ENCODE assay signal across 9 cellular contexts in the genomic region with DNA sequence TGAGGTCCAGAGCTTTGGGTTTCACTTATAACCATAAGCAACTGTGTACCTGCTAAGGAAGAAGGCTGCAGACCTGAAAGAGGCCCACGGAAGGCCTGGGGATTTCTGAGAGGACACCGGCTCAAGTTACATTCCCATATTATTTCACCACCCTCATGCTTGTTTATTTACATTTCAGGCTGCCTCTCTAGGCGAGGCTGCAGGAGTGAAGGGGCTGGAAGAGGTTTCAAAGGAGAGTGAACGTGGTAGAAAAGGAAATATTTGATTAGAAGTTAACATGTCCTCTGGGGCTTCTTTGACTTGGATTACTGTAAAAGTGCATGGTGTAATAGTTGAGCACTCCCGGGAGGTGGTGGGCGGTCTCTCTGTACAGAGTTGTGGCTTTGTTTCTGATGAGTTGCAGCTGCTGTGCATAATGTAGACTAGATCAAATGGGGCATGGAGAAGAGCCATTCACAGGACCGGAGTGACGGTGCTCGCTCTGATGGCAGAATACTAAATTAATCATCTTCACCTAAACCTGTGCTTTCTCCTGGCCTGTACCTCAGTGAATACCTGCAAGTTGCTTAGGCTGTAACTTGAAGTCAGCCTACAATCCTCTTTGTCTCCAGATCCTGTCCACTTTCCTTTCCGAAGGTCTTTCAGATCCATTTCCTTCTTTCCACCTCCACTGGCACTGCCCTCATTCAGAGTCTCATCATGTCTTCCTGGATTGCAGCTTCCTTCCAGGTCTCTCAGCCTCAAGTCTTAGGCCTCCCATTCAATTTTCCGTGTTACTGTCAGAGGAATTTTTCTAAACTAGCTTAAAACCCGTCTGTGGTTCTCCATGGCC. TPM values are rescaled to one million over a fixed set of nuclear protein-coding genes. Genes with fewer than 3 reads are reported as not detected.
A peak's percentile ranks its signal among the peaks of the same experiment; 100 is the strongest.
DNase-seq lines count a peak whose midpoint lies in the region; ATAC-seq and TF ChIP-seq lines count a peak whose summit lies in the region.
"Had no signal": no experiment of that assay in that cellular context is flagged by ENCODE, and none has a peak within 500 bp of the region (broad histone marks: within the 10 kb centered on the region; RNA-seq: fewer than 3 reads in every experiment).

No MANE protein-coding gene starts in this region.

- H3K36me3 ChIP-seq in MG63 (no peaks in the 10 kb centered on the region), left ventricle myocardium inferior (no peaks in the 10 kb centered on the region)

- ATAC-seq in GM18873 (IDR thresholded peaks at IDR 0.05; ENCODE audit: low FRiP score, unreplicated experiment) (no peak), HG03460 (IDR thresholded peaks at IDR 0.05; ENCODE audit: unreplicated experiment) (no peak)

- no peaks in the 10 kb centered on the region for H3K27me3 ChIP-seq in MG63
- H3K27me3 ChIP-seq in left ventricle myocardium inferior (ENCODE audit: low read depth): no peaks in the 10 kb centered on the region
- H3K27me3 ChIP-seq: SJSA1 had no signal

- intact Hi-C loops in left ventricle myocardium inferior (cut with micrococcal nuclease): no loop called here
- intact Hi-C loops in activated T-helper 2 cell treated with anti-CD3 and anti-CD28 coated beads, Interferon-gamma antibody, Interleukin-2, Interleukin-4, amounts not matched to agents 10 μg/mL and 5 μg/mL and 100 μg/mL, durations not matched to agents 14 hours and 24 hours and 36 hours (cut with micrococcal nuclease): loop anchor here (5.0 kb wide), 1 partner anchor 100 kb away; a partner anchor contains a TSS

- DNase-seq in Daoy (ENCODE audit: low read depth): peak; percentile 81
- peak; percentile 28 for DNase-seq in MG63
- peak; percentile 29 to 43 for DNase-seq in activated CD4-positive, alpha-beta T cell treated with anti-CD3 and anti-CD28 coated beads, Interleukin-2, amount 50 U/mL, for 4 hours
- DNase-seq in left ventricle myocardium inferior: peak; percentile 49
- DNase-seq in stimulated activated CD8-positive, alpha-beta memory T cell treated with anti-CD3 and anti-CD28 coated beads, Interleukin-12 subunit alpha, Interleukin-12 subunit beta, amount 100 ng/mL, for 4 hours (ENCODE audit: low read depth): peak; percentile 31
- DNase-seq in activated T-helper 2 cell treated with anti-CD3 and anti-CD28 coated beads, Interferon-gamma antibody, Interleukin-2, Interleukin-4, amounts not matched to agents 10 μg/mL and 5 μg/mL and 100 μg/mL, durations not matched to agents 14 hours and 24 hours and 36 hours (ENCODE audit: low spot score): no peak

- peaks cover 12% of the 10 kb centered on the region for H3K36me3 Mint-ChIP-seq in activated T-helper 2 cell treated with anti-CD3 and anti-CD28 coated beads, Interferon-gamma antibody, Interleukin-2, Interleukin-4, amounts not matched to agents 10 μg/mL and 5 μg/mL and 100 μg/mL, durations not matched to agents 14 hours and 24 hours and 36 hours (ENCODE audit: low read depth)

- H3K4me3 ChIP-seq in MG63 (no peak overlapping the region), left ventricle myocardium inferior (no peak overlapping the region)
- H3K4me3 ChIP-seq: SJSA1 had no signal

- H3K4me3 Mint-ChIP-seq in activated T-helper 2 cell treated with anti-CD3 and anti-CD28 coated beads, Interferon-gamma antibody, Interleukin-2, Interleukin-4, amounts not matched to agents 10 μg/mL and 5 μg/mL and 100 μg/mL, durations not matched to agents 14 hours and 24 hours and 36 hours (ENCODE audit: low read depth): no peak overlapping the region

- peaks cover 51% of the 10 kb centered on the region for H3K4me1 ChIP-seq in left ventricle myocardium inferior

- no peaks in the 10 kb centered on the region for H3K9me3 Mint-ChIP-seq in activated T-helper 2 cell treated with anti-CD3 and anti-CD28 coated beads, Interferon-gamma antibody, Interleukin-2, Interleukin-4, amounts not matched to agents 10 μg/mL and 5 μg/mL and 100 μg/mL, durations not matched to agents 14 hours and 24 hours and 36 hours

- TF ChIP-seq CTCF in left ventricle myocardium inferior (IDR thresholded peaks at IDR 0.05; ENCODE audit: borderline replicate concordance): no peak

- H3K4me1 Mint-ChIP-seq in activated T-helper 2 cell treated with anti-CD3 and anti-CD28 coated beads, Interferon-gamma antibody, Interleukin-2, Interleukin-4, amounts not matched to agents 10 μg/mL and 5 μg/mL and 100 μg/mL, durations not matched to agents 14 hours and 24 hours and 36 hours (ENCODE audit: low read depth): peaks cover 55% of the 10 kb centered on the region

- H3K27ac ChIP-seq in left ventricle myocardium inferior (replicated peaks): no peak overlapping the region
- H3K27ac ChIP-seq: SJSA1 had no signal

- H3K27me3 Mint-ChIP-seq in activated T-helper 2 cell treated with anti-CD3 and anti-CD28 coated beads, Interferon-gamma antibody, Interleukin-2, Interleukin-4, amounts not matched to agents 10 μg/mL and 5 μg/mL and 100 μg/mL, durations not matched to agents 14 hours and 24 hours and 36 hours (ENCODE audit: low read depth): peaks cover 4% of the 10 kb centered on the region

- no peak overlapping the region for H3K27ac Mint-ChIP-seq in activated T-helper 2 cell treated with anti-CD3 and anti-CD28 coated beads, Interferon-gamma antibody, Interleukin-2, Interleukin-4, amounts not matched to agents 10 μg/mL and 5 μg/mL and 100 μg/mL, durations not matched to agents 14 hours and 24 hours and 36 hours

- H3K9me3 ChIP-seq in MG63: no peaks in the 10 kb centered on the region
- H3K9me3 ChIP-seq in left ventricle myocardium inferior (replicated peaks): no peaks in the 10 kb centered on the region
- H3K9me3 ChIP-seq: SJSA1 had no signal

RNA-seq across cellular contexts. Expression of a gene that starts 1.9 kb away (rescaled TPM):
- total RNA-seq in Daoy (2014; rRNA removed; shearing (Covaris generic)): 23.9 and 24.8 TPM in 2 replicates
- total RNA-seq in MG63 (2014; rRNA removed; shearing (Covaris generic); ENCODE audit: low replicate concordance): 38.8 and 46.3 TPM in 2 replicates
- total RNA-seq in left ventricle myocardium inferior: 19.3 TPM
- 26.0 and 31.5 TPM in 2 replicates for total RNA-seq in activated T-helper 2 cell treated with anti-CD3 and anti-CD28 coated beads, Interferon-gamma antibody, Interleukin-2, Interleukin-4, amounts not matched to agents 10 μg/mL and 5 μg/mL and 100 μg/mL, durations not matched to agents 14 hours and 24 hours and 36 hours

RNA-seq across cellular contexts. Expression of a gene that starts 43.0 kb away (rescaled TPM):
- total RNA-seq in Daoy (2014; rRNA removed; shearing (Covaris generic)): not detected in 2 replicates
- total RNA-seq in MG63 (2014; rRNA removed; shearing (Covaris generic); ENCODE audit: low replicate concordance): not detected in 2 replicates
- total RNA-seq in left ventricle myocardium inferior: not detected
- total RNA-seq in activated T-helper 2 cell treated with anti-CD3 and anti-CD28 coated beads, Interferon-gamma antibody, Interleukin-2, Interleukin-4, amounts not matched to agents 10 μg/mL and 5 μg/mL and 100 μg/mL, durations not matched to agents 14 hours and 24 hours and 36 hours: not detected in 2 replicates
- total RNA-seq: SJSA1 had no signal
